17 cellular contexts compared by ENCODE assay signal in genomic region chr4:98630804-98631454, GRCh38. TPM values are rescaled to one million over a fixed set of nuclear protein-coding genes. Genes with fewer than 3 reads are reported as not detected.
A peak's percentile ranks its signal among the peaks of the same experiment; 100 is the strongest.
DNase-seq lines count a peak whose midpoint lies in the region; ATAC-seq and TF ChIP-seq lines count a peak whose summit lies in the region.
"Had no signal": no experiment of that assay in that cellular context is flagged by ENCODE, and none has a peak within 500 bp of the region (broad histone marks: within the 10 kb centered on the region; RNA-seq: fewer than 3 reads in every experiment).

No MANE protein-coding gene starts in this region.

- intact Hi-C loops in uterus (cut with DNase I; ENCODE audit: low total_unique reads) (no loop called here), colonic mucosa (cut with DNase I) (no loop called here)

- no peak for DNase-seq in SK-N-SH
- DNase-seq in brain microvascular endothelial cell = no peak
- DNase-seq in iPS-NIHi7 (ENCODE audit: extremely low spot score) = peak; percentile 49
- no peak for DNase-seq in uterus
- no peak for DNase-seq in superior temporal gyrus (ENCODE audit: extremely low spot score)
- no peak for DNase-seq in colonic mucosa
- DNase-seq in NCI-H345 treated with DMSO at 0.1 percent for 48 hours (lab: John Stamatoyannopoulos, UW; ENCODE audit: unreplicated experiment) = no peak
- DNase-seq: 8988T; activated B cell treated with CpG ODN at 0.5 μM for 24 hours; CD4-positive, alpha-beta T cell; heart right ventricle; mucosa of descending colon; ovary; PC-3; spleen had no signal

- WGBS in SK-N-SH (ENCODE audit: low lambda C conversion rate) = 94% methylated on average over 8 of the region's 8 CpGs

- CTCF ChIA-PET in SK-N-SH (lab: Yijun Ruan, JAX) = interaction anchor here (1.1 kb wide), 1 partner anchor 29 kb away, joined by 3 read pairs; no protein-coding TSS in a partner anchor

- H3K4me1 ChIP-seq in SK-N-SH (ENCODE audit: control insufficient read depth in 1 of 2, insufficient read depth in 2 of 2, low read depth in 1 of 2, low read length in 1 of 2) (peaks cover 17% of the 10 kb centered on the region in 2 experiments; a peak in 3 of 4 replicates), uterus (peaks cover 0 to 6% of the 10 kb centered on the region in 2 donors), colonic mucosa (no peaks in the 10 kb centered on the region)
- H3K4me1 ChIP-seq: breast epithelium had no signal

- H3K36me3 ChIP-seq in SK-N-SH (replicated peaks in 1 of 2; ENCODE audit: control insufficient read depth in 1 of 2, insufficient read depth in 2 of 2, low read length in 1 of 2) (no peaks in the 10 kb centered on the region), brain microvascular endothelial cell (replicated peaks) (no peaks in the 10 kb centered on the region), uterus (no peaks in the 10 kb centered on the region), colonic mucosa (no peaks in the 10 kb centered on the region)
- H3K36me3 ChIP-seq: breast epithelium, heart right ventricle, ovary, spleen had no signal

- H3K4me3 ChIP-seq in SK-N-SH (ENCODE audit: low read depth in 2 of 2, low read length in 1 of 2) (peak overlapping the region in 1 of 2 experiments; percentile 22; a peak in 1 of 4 replicates), brain microvascular endothelial cell (ENCODE audit: low read depth, low read length) (no peak overlapping the region), uterus (no peak overlapping the region), colonic mucosa (no peak overlapping the region)
- H3K4me3 ChIP-seq: breast epithelium, heart right ventricle, mucosa of descending colon, ovary, spleen had no signal

- no peak overlapping the region for H3K4me2 ChIP-seq in SK-N-SH

- peaks cover 18% of the 10 kb centered on the region for H3F3A ChIP-seq in SK-N-SH (replicated peaks; ENCODE audit: insufficient read depth)

- in situ Hi-C loops in brain microvascular endothelial cell (cut with HindIII; ENCODE audit: low pct_ligation_motif_present, low sequenced_read_pairs) = no loop called here

- no peak for TF ChIP-seq POLR2A in uterus (IDR thresholded peaks at IDR 0.05)

- H3K9me3 ChIP-seq in SK-N-SH (no peaks in the 10 kb centered on the region), uterus (peaks cover 0 to 6% of the 10 kb centered on the region in 2 donors), colonic mucosa (no peaks in the 10 kb centered on the region)
- H3K9me3 ChIP-seq: breast epithelium, heart right ventricle, mucosa of descending colon, ovary, spleen had no signal

- peaks cover 97% of the 10 kb centered on the region for H3K79me2 ChIP-seq in SK-N-SH (ENCODE audit: insufficient read depth)

- TF ChIP-seq CTCF in SK-N-SH (IDR thresholded peaks at IDR 0.05) = peak; percentile 29
- TF ChIP-seq CTCF in brain microvascular endothelial cell (IDR thresholded peaks at IDR 0.05; ENCODE audit: low read depth, low read length, missing control alignments) = peak; percentile 35
- no peak for TF ChIP-seq CTCF in uterus (IDR thresholded peaks at IDR 0.05)
- no peak for TF ChIP-seq CTCF in colonic mucosa (IDR thresholded peaks at IDR 0.05)

- H3K9ac ChIP-seq in SK-N-SH = no peak overlapping the region
- H3K9ac ChIP-seq in colonic mucosa (ENCODE audit: low read depth in 2 of 2, low read length in 2 of 2) = no peak overlapping the region

- no peaks in the 10 kb centered on the region for H3K27me3 ChIP-seq in SK-N-SH (ENCODE audit: insufficient read depth)
- no peaks in the 10 kb centered on the region for H3K27me3 ChIP-seq in brain microvascular endothelial cell (replicated peaks)
- H3K27me3 ChIP-seq in uterus = no peaks in the 10 kb centered on the region
- H3K27me3 ChIP-seq in colonic mucosa = no peaks in the 10 kb centered on the region
- H3K27me3 ChIP-seq: breast epithelium, heart right ventricle, ovary, spleen had no signal

- no peak for TF ChIP-seq RAD21 in SK-N-SH (IDR thresholded peaks at IDR 0.05; ENCODE audit: low read length)

- H3K27ac ChIP-seq in SK-N-SH (ENCODE audit: low read depth in 2 of 2, low read length in 1 of 2) = peak overlapping the region in 1 of 2 experiments; percentile 22; a peak in 1 of 4 replicates
- H3K27ac ChIP-seq in brain microvascular endothelial cell = no peak overlapping the region
- peak overlapping the region; percentile 33 to 98 for H3K27ac ChIP-seq in uterus
- no peak overlapping the region for H3K27ac ChIP-seq in colonic mucosa
- H3K27ac ChIP-seq: breast epithelium, heart right ventricle, spleen had no signal

- POLR2A ChIA-PET in SK-N-SH (lab: Yijun Ruan, JAX) = no interaction called here

- no peaks in the 10 kb centered on the region for H3K9me2 ChIP-seq in SK-N-SH

- no peak for ATAC-seq in SK-N-SH treated with all-trans-retinoic acid at 6 μM for 48 hours
- ATAC-seq: heart right ventricle, mucosa of descending colon, PC-3 had no signal

- H2AFZ ChIP-seq in SK-N-SH (ENCODE audit: low read depth) = no peak overlapping the region

- H4K20me1 ChIP-seq in SK-N-SH (ENCODE audit: insufficient read depth) = peaks cover 17% of the 10 kb centered on the region

- TF ChIP-seq EP300 in SK-N-SH (IDR thresholded peaks at IDR 0.05; ENCODE audit: borderline replicate concordance in 1 of 2, low read depth in 1 of 2, low read length in 1 of 2) = no peak

TF ChIP-seq in SK-N-SH, 30 proteins besides CTCF, POLR2A, EP300 and RAD21:
- TF ChIP-seq FOSL2 (IDR thresholded peaks at IDR 0.05; ENCODE audit: borderline replicate concordance, low read depth) (no peak), USF1 (IDR thresholded peaks at IDR 0.05; ENCODE audit: borderline replicate concordance, low read depth) (no peak), CHD2 (IDR thresholded peaks at IDR 0.05; ENCODE audit: low read length, partially characterized antibody) (no peak), RXRA (IDR thresholded peaks at IDR 0.05; ENCODE audit: borderline replicate concordance, low read depth) (no peak)

TF ChIP-seq in SK-N-SH treated with all-trans-retinoic acid at 6 μM for 48 hours, 23 proteins besides CTCF, POLR2A, EP300 and RAD21 (continues in another document):
- TF ChIP-seq ZC3H10 (CRISPR knock-in tag; IDR thresholded peaks at IDR 0.05) = no peak
- no peak for TF ChIP-seq RARB (CRISPR knock-in tag; IDR thresholded peaks at IDR 0.05)
- TF ChIP-seq CSDC2 (CRISPR knock-in tag; IDR thresholded peaks at IDR 0.05) = no peak
- TF ChIP-seq ARNTL (CRISPR knock-in tag; IDR thresholded peaks at IDR 0.05; ENCODE audit: borderline replicate concordance, low read depth) = no peak
- TF ChIP-seq BACH2 (CRISPR knock-in tag; IDR thresholded peaks at IDR 0.05; ENCODE audit: borderline replicate concordance) = no peak
- no peak for TF ChIP-seq ESRRG (CRISPR knock-in tag; IDR thresholded peaks at IDR 0.05)
- TF ChIP-seq ZNF565 (CRISPR knock-in tag; conservative IDR thresholded peaks at IDR 0.05; ENCODE audit: low read depth) = no peak
- no peak for TF ChIP-seq TCF4 (CRISPR knock-in tag; IDR thresholded peaks at IDR 0.05; ENCODE audit: borderline replicate concordance)
- no peak for TF ChIP-seq CSRNP3 (CRISPR knock-in tag; IDR thresholded peaks at IDR 0.05)
- no peak for TF ChIP-seq ZFP3 (CRISPR knock-in tag; IDR thresholded peaks at IDR 0.05)
- TF ChIP-seq GLIS3 (CRISPR knock-in tag; IDR thresholded peaks at IDR 0.05) = no peak
- no peak for TF ChIP-seq OSR1 (CRISPR knock-in tag; IDR thresholded peaks at IDR 0.05)
- TF ChIP-seq PATZ1 (CRISPR knock-in tag; IDR thresholded peaks at IDR 0.05; ENCODE audit: borderline replicate concordance) = no peak
- TF ChIP-seq ZFP30 (CRISPR knock-in tag; IDR thresholded peaks at IDR 0.05) = no peak
- no peak for TF ChIP-seq CREB5 (CRISPR knock-in tag; IDR thresholded peaks at IDR 0.05; ENCODE audit: low read depth)

RNA-seq across cellular contexts. Expression of gene TSPAN5, which starts 27.5 kb away (rescaled TPM):
- polyA plus RNA-seq in SK-N-SH (2012; rRNA removed) = 38.6 and 54.5 TPM in 2 replicates
- polyA plus RNA-seq in SK-N-SH (2012; cell fraction: cytosol; rRNA removed) = 50.9 and 52.2 TPM in 2 replicates
- 31.5 and 41.2 TPM in 2 replicates for polyA plus RNA-seq in SK-N-SH (2012; cell fraction: nucleus; rRNA removed)
- total RNA-seq in uterus = 10 to 100 TPM; 15.9 to 45.3 (median 30.3) TPM
- total RNA-seq in colonic mucosa = 1 to 10 TPM; 5.3 to 5.6 TPM

Comparison
In these comparisons a context has a peak if more than half of its experiments do, and no peak if none do; other contexts are left out.
1. H3K27ac ChIP-seq: peak in uterus (2 of 2); none in brain microvascular endothelial cell (single experiment) and colonic mucosa (single experiment).
2. CTCF ChIP-seq: peak in SK-N-SH (single experiment) and brain microvascular endothelial cell (single experiment); none in uterus (0 of 4) and colonic mucosa (single experiment).